ENCODE assay signal across 12 cellular contexts in genomic region chr5:675876-676698, GRCh38.
DNase-seq lines count a peak whose midpoint lies in the region; ATAC-seq lines count a peak whose summit lies in the region.
"Had no signal": no experiment of that assay in that cellular context is flagged by ENCODE, and none has a peak within 500 bp of the region (broad histone marks: within the 10 kb centered on the region; RNA-seq: fewer than 3 reads in every experiment).

No MANE protein-coding gene starts in this region.

- DNase-seq in activated CD4-positive, alpha-beta T cell treated with anti-CD3 and anti-CD28 coated beads for 1 hour = peak; percentile 5
- DNase-seq in activated CD4-positive, alpha-beta T cell treated with anti-CD3 and anti-CD28 coated beads, Interleukin-2, amount 50 U/mL, for 48 hours = no peak
- DNase-seq in SW480 (ENCODE audit: low spot score) = peak; percentile 35
- peak; percentile 26 for DNase-seq in iPS-NIHi11 (ENCODE audit: low spot score)
- peak; percentile 1 for DNase-seq in stimulated activated naive CD8-positive, alpha-beta T cell treated with anti-CD3 and anti-CD28 coated beads, Interleukin-15, Interleukin-2, amounts not matched to agents 100 U/mL and 50 U/mL, for 24 hours
- DNase-seq in amniotic stem cell (lab: John Stamatoyannopoulos, UW) = no peak
- DNase-seq: activated CD4-positive, alpha-beta T cell treated with anti-CD3 and anti-CD28 coated beads for 4 hours; activated gamma-delta T cell; NCI-H1092; NCI-H226 had no signal

- no peak for ATAC-seq in stimulated activated naive CD8-positive, alpha-beta T cell treated with anti-CD3 and anti-CD28 coated beads, Interleukin-15, Interleukin-2, amounts not matched to agents 100 U/mL and 50 U/mL, for 24 hours
- ATAC-seq in HG03139 (IDR thresholded peaks at IDR 0.05; ENCODE audit: unreplicated experiment) (no peak), GM21786 (IDR thresholded peaks at IDR 0.05; ENCODE audit: unreplicated experiment) (no peak)

Comparison
In these comparisons a context has a peak if more than half of its experiments do, and no peak if none do; other contexts are left out.
1. DNase-seq: peak in activated CD4-positive, alpha-beta T cell treated with anti-CD3 and anti-CD28 coated beads for 1 hour (single experiment), SW480 (single experiment), iPS-NIHi11 (single experiment) and stimulated activated naive CD8-positive, alpha-beta T cell treated with anti-CD3 and anti-CD28 coated beads, Interleukin-15, Interleukin-2, amounts not matched to agents 100 U/mL and 50 U/mL, for 24 hours (single experiment); none in activated CD4-positive, alpha-beta T cell treated with anti-CD3 and anti-CD28 coated beads, Interleukin-2, amount 50 U/mL, for 48 hours (0 of 2) and amniotic stem cell (single experiment).